Comparison of ENCODE assay signal across 10 cellular contexts in the genomic region with DNA sequence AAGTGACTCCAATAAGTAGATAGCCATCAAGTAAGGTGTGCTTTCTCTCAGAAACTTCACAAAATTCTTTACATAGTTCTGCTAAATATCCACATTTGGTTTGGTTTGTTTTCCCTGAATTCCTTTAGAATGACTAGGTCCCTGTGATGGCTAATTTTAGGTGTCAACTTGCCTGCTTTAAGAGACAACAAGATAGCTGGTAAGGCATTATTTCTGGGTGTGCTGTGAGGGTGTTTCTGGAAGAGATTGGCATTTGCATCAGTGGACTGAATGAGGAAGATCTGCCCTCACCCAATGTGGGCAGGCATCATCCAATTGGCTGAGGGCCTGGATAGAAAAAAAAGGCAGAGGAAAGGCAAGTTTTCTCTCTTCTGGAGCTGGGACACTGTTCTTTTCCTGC. TPM values are rescaled to one million over a fixed set of nuclear protein-coding genes. Genes with fewer than 3 reads are reported as not detected.
A peak's percentile ranks its signal among the peaks of the same experiment; 100 is the strongest.
DNase-seq lines count a peak whose midpoint lies in the region; TF ChIP-seq lines count a peak whose summit lies in the region.
"Had no signal": no experiment of that assay in that cellular context is flagged by ENCODE, and none has a peak within 500 bp of the region (broad histone marks: within the 10 kb centered on the region; RNA-seq: fewer than 3 reads in every experiment).

No MANE protein-coding gene starts in this region.

- DNase-seq in Daoy (ENCODE audit: low read depth), result peak; percentile 52
- DNase-seq in LHCN-M2 (ENCODE audit: low read depth), result peak; percentile 70
- DNase-seq in choroid plexus epithelial cell (ENCODE audit: low read depth), result peak; percentile 60
- peak; percentile 44 for DNase-seq in myocyte (ENCODE audit: low read depth)
- DNase-seq in NCI-H2107 (lab: John Stamatoyannopoulos, UW), result no peak
- no peak for DNase-seq in NCI-H774 (lab: John Stamatoyannopoulos, UW)
- DNase-seq in Ammon's horn (ENCODE audit: low spot score), result no peak
- DNase-seq in DMS153 (lab: John Stamatoyannopoulos, UW), result no peak
- DNase-seq: activated B cell treated with CpG ODN at 0.5 μM for 24 hours, NCI-H187 had no signal

- no peak overlapping the region for H3K4me3 ChIP-seq in choroid plexus epithelial cell (ENCODE audit: low read depth, low read length)

- no peak for TF ChIP-seq CTCF in choroid plexus epithelial cell (conservative IDR thresholded peaks at IDR 0.05; ENCODE audit: low read depth, low read length)

RNA-seq across cellular contexts. Expression of a gene that starts 8.3 kb away (rescaled TPM):
- 55.7 and 68.8 TPM in 2 replicates for total RNA-seq in Daoy (2014; rRNA removed; shearing (Covaris generic))
- 31.7 and 35.7 TPM in 2 replicates for total RNA-seq in LHCN-M2 (2014; rRNA removed)
- 9.1 TPM for polyA plus RNA-seq in LHCN-M2 (2012)
- 38.0 and 46.7 TPM in 2 replicates for total RNA-seq in myocyte
- polyA plus RNA-seq in myocyte (2012), result 7.4 TPM

RNA-seq across cellular contexts. Expression of a gene that starts 38.2 kb away (rescaled TPM):
- total RNA-seq in Daoy (2014; rRNA removed; shearing (Covaris generic)), result 49.9 and 55.0 TPM in 2 replicates
- total RNA-seq in LHCN-M2 (2014; rRNA removed), result 43.3 and 45.8 TPM in 2 replicates
- 19.2 TPM for polyA plus RNA-seq in LHCN-M2 (2012)
- total RNA-seq in myocyte, result 41.3 and 58.5 TPM in 2 replicates
- polyA plus RNA-seq in myocyte (2012), result 12.9 TPM

Comparison
In these comparisons a context has a peak if more than half of its experiments do, and no peak if none do; other contexts are left out.
1. DNase-seq: peak in Daoy (single experiment), LHCN-M2 (single experiment), choroid plexus epithelial cell (single experiment) and myocyte (single experiment); none in NCI-H2107 (single experiment), NCI-H774 (single experiment), Ammon's horn (single experiment) and DMS153 (single experiment).